Comparison of ENCODE assay signal across 8 cellular contexts in genomic region chr1:234980657-234981396, GRCh38.
A peak's percentile ranks its signal among the peaks of the same experiment; 100 is the strongest.
DNase-seq lines count a peak whose midpoint lies in the region; ATAC-seq and TF ChIP-seq lines count a peak whose summit lies in the region.

No MANE protein-coding gene starts in this region.

- peak; percentile 15 for ATAC-seq in GM19468 (IDR thresholded peaks at IDR 0.05; ENCODE audit: extremely low read depth, unreplicated experiment)

- H3K27ac ChIP-seq in AG04450 (ENCODE audit: low read depth, low read length), result peak overlapping the region; percentile 98
- H3K27ac ChIP-seq in duodenal mucosa (ENCODE audit: low read depth, low read length), result peak overlapping the region; percentile 92
- peak overlapping the region; percentile 94 for H3K27ac ChIP-seq in mucosa of rectum (ENCODE audit: low read depth in 2 of 2, low read length in 2 of 2)

- H3K79me2 ChIP-seq in Loucy (ENCODE audit: insufficient read depth, low read length), result peaks cover 21% of the 10 kb centered on the region

- no peak for DNase-seq in AG04450 (ENCODE audit: low read depth, low spot score)
- peak; percentile 82 to 88 for DNase-seq in activated CD4-positive, alpha-beta T cell treated with anti-CD3 and anti-CD28 coated beads, Interleukin-2, amount 50 U/mL, for 48 hours
- peak; percentile 50 to 68 for DNase-seq in stimulated activated CD8-positive, alpha-beta memory T cell treated with anti-CD3 and anti-CD28 coated beads, Interleukin-4, amount 100 ng/mL, for 4 hours (ENCODE audit: low read depth in 2 of 2, low spot score in 1 of 2)
- no peak for DNase-seq in NCI-H1436 (lab: John Stamatoyannopoulos, UW)

- H4K20me1 ChIP-seq in Loucy (ENCODE audit: insufficient read depth, low read length, poor library complexity, severe bottlenecking), result no peaks in the 10 kb centered on the region

- H3K4me2 ChIP-seq in Loucy (ENCODE audit: low read depth, low read length, poor library complexity, severe bottlenecking), result peak overlapping the region; percentile 69

- H3K9ac ChIP-seq in Loucy (ENCODE audit: low read depth, low read length, poor library complexity, severe bottlenecking) (peak overlapping the region; percentile 78), duodenal mucosa (ENCODE audit: low read depth in 1 of 2, low read length in 2 of 2) (peak overlapping the region; percentile 29 to 50), mucosa of rectum (ENCODE audit: low read depth in 1 of 2, low read length in 2 of 2) (peak overlapping the region; percentile 56 to 62)

- H3K27me3 ChIP-seq in AG04450 (ENCODE audit: control insufficient read depth, insufficient read depth, low read length), result no peaks in the 10 kb centered on the region
- H3K27me3 ChIP-seq in Loucy (ENCODE audit: insufficient read depth, low read length, poor library complexity, severe bottlenecking), result no peaks in the 10 kb centered on the region
- H3K27me3 ChIP-seq in duodenal mucosa (ENCODE audit: control insufficient read depth in 1 of 2, insufficient read depth in 2 of 2, low read length in 2 of 2), result no peaks in the 10 kb centered on the region
- H3K27me3 ChIP-seq in mucosa of rectum (ENCODE audit: control insufficient read depth in 2 of 2, insufficient read depth in 2 of 2, low read length in 2 of 2), result no peaks in the 10 kb centered on the region

- H3K4me1 ChIP-seq in Loucy (ENCODE audit: insufficient read depth, low read length, poor library complexity, severe bottlenecking) (peaks cover 73% of the 10 kb centered on the region), duodenal mucosa (ENCODE audit: control insufficient read depth in 1 of 2, insufficient read depth in 2 of 2, low read length in 2 of 2) (peaks cover 66 to 68% of the 10 kb centered on the region in 2 donors), mucosa of rectum (ENCODE audit: control insufficient read depth in 2 of 2, insufficient read depth in 2 of 2, low read length in 2 of 2) (peaks cover 43 to 60% of the 10 kb centered on the region in 2 donors)

- H3K9me3 ChIP-seq in AG04450 (ENCODE audit: control insufficient read depth, insufficient read depth, low read length) (no peaks in the 10 kb centered on the region; the same call in none of the 2 replicates), Loucy (ENCODE audit: insufficient read depth, low read depth, low read length) (no peaks in the 10 kb centered on the region), duodenal mucosa (ENCODE audit: control insufficient read depth in 1 of 2, low read length in 2 of 2) (no peaks in the 10 kb centered on the region), mucosa of rectum (ENCODE audit: control insufficient read depth in 2 of 2, low read length in 2 of 2) (no peaks in the 10 kb centered on the region)

- POLR2A ChIA-PET in AG04450 (lab: Yijun Ruan, JAX), result interaction anchor here (0.8 to 2.9 kb wide), 8 partner anchors 8 to 256 kb away, joined by 3 to 23 read pairs (median 4); no protein-coding TSS in a partner anchor

- no peaks in the 10 kb centered on the region for H3K9me2 ChIP-seq in Loucy (replicated peaks; ENCODE audit: low read depth, low read length)

- CTCF ChIA-PET in AG04450 (lab: Charles Lee), result interaction anchor here (1.6 kb wide), 1 partner anchor 103 kb away, joined by 6 read pairs; no protein-coding TSS in a partner anchor

- peak overlapping the region; percentile 27 for H3K4me3 ChIP-seq in AG04450 (ENCODE audit: low read depth, low read length)
- H3K4me3 ChIP-seq in Loucy (ENCODE audit: low read length, poor library complexity, severe bottlenecking), result peak overlapping the region; percentile 63
- peak overlapping the region in 1 of 2 donors; percentile 19 for H3K4me3 ChIP-seq in duodenal mucosa (ENCODE audit: low read depth in 1 of 2, low read length in 2 of 2)
- peak overlapping the region; percentile 15 to 39 for H3K4me3 ChIP-seq in mucosa of rectum (ENCODE audit: low read length in 2 of 2)

- no peak for TF ChIP-seq CTCF in AG04450 (IDR thresholded peaks at IDR 0.05; ENCODE audit: low read depth, low read length)
- no peak for TF ChIP-seq CTCF in Loucy (conservative IDR thresholded peaks at IDR 0.05; ENCODE audit: low read length)

- peak overlapping the region; percentile 20 for H2AFZ ChIP-seq in Loucy (ENCODE audit: low read length)

- H3F3A ChIP-seq in Loucy (ENCODE audit: low read depth), result no peaks in the 10 kb centered on the region; the same call in 1 of the 2 replicates

- H3K36me3 ChIP-seq in Loucy (ENCODE audit: insufficient read depth, low read length) (no peaks in the 10 kb centered on the region), duodenal mucosa (ENCODE audit: control insufficient read depth in 1 of 2, insufficient read depth in 2 of 2, low read length in 2 of 2) (no peaks in the 10 kb centered on the region), mucosa of rectum (ENCODE audit: control insufficient read depth in 2 of 2, insufficient read depth in 2 of 2, low read length in 2 of 2) (no peaks in the 10 kb centered on the region)

Comparison
In these comparisons a context has a peak if more than half of its experiments do, and no peak if none do; other contexts are left out.
1. DNase-seq: peak in activated CD4-positive, alpha-beta T cell treated with anti-CD3 and anti-CD28 coated beads, Interleukin-2, amount 50 U/mL, for 48 hours (2 of 2) and stimulated activated CD8-positive, alpha-beta memory T cell treated with anti-CD3 and anti-CD28 coated beads, Interleukin-4, amount 100 ng/mL, for 4 hours (2 of 2); none in AG04450 (single experiment) and NCI-H1436 (single experiment).
2. Peak in every context shown above with its lines, with median percentiles within 50 percentile points of each other: H3K27ac ChIP-seq and H3K9ac ChIP-seq.